8 cellular contexts compared by ENCODE assay signal in genomic region chr2:230762317-230762896, GRCh38. TPM values are rescaled to one million over a fixed set of nuclear protein-coding genes. Genes with fewer than 3 reads are reported as not detected.
A peak's percentile ranks its signal among the peaks of the same experiment; 100 is the strongest.
DNase-seq lines count a peak whose midpoint lies in the region; ATAC-seq, FAIRE-seq and TF ChIP-seq lines count a peak whose summit lies in the region.

No MANE protein-coding gene starts in this region.

- no peak for DNase-seq in activated CD4-positive, CD25-positive, alpha-beta regulatory T cell (lab: John Stamatoyannopoulos, UW)
- DNase-seq in OCI-LY7 (ENCODE audit: low spot score) (peak; percentile 53), GM12878 (ENCODE audit: low read depth, low spot score) (no peak), mucosa of descending colon (peak in 1 of 3 donors; percentile 45), GM19240 (ENCODE audit: insufficient read length, low spot score) (no peak), NCI-H2196 (lab: John Stamatoyannopoulos, UW; ENCODE audit: unreplicated experiment) (no peak)

- H3K36me3 ChIP-seq in OCI-LY7 (ENCODE audit: insufficient read depth, low read length) (peaks cover 64% of the 10 kb centered on the region), GM12878 (ENCODE audit: control insufficient read depth in 2 of 2, insufficient read depth in 2 of 2, low read length in 1 of 2) (peaks cover 10 to 21% of the 10 kb centered on the region in 2 experiments), mucosa of descending colon (ENCODE audit: low read depth) (no peaks in the 10 kb centered on the region)

- H3K4me3 ChIP-seq in OCI-LY7 (ENCODE audit: low read depth, low read length, poor library complexity, severe bottlenecking) (no peak overlapping the region), GM12878 (no peak overlapping the region), mucosa of descending colon (no peak overlapping the region)

- peaks cover 13% of the 10 kb centered on the region; the same call in 1 of the 2 replicates for H3K79me2 ChIP-seq in OCI-LY7 (ENCODE audit: insufficient read depth, low read depth, low read length)
- peaks cover 17% of the 10 kb centered on the region for H3K79me2 ChIP-seq in GM12878 (ENCODE audit: control insufficient read depth, insufficient read depth, low read length)

- SMC1A ChIA-PET in GM12878 (lab: Charles Lee; ENCODE audit: uncharacterized antibody, unreplicated experiment) = interaction anchor here (0.6 to 2.1 kb wide), 16 partner anchors 9 to 149 kb away, joined by 3 to 9 read pairs (median 4); no protein-coding TSS in a partner anchor

- RAD21 ChIA-PET in GM12878 (lab: Charles Lee; ENCODE audit: unreplicated experiment) = interaction anchor here (0.9 to 2.3 kb wide), 5 partner anchors 31 to 147 kb away, joined by 3 to 8 read pairs (median 5); no protein-coding TSS in a partner anchor

- H4K20me1 ChIP-seq in OCI-LY7 (ENCODE audit: insufficient read depth, low read length) = no peaks in the 10 kb centered on the region
- peaks cover 6% of the 10 kb centered on the region; the same call in 1 of the 2 replicates for H4K20me1 ChIP-seq in GM12878 (ENCODE audit: control insufficient read depth, insufficient read depth)

- H2AFZ ChIP-seq in OCI-LY7 (ENCODE audit: low read length) (no peak overlapping the region), GM12878 (ENCODE audit: control insufficient read depth, low read depth, low read length) (no peak overlapping the region)

- ATAC-seq in activated CD4-positive, CD25-positive, alpha-beta regulatory T cell treated with anti-CD3 and anti-CD28 coated beads, Interleukin-2, amount 50 U/mL, for 24 hours = peak; percentile 83 to 85
- peak; percentile 65 for ATAC-seq in HG02678 (IDR thresholded peaks at IDR 0.05; ENCODE audit: unreplicated experiment)
- peak; percentile 97 for ATAC-seq in GM12878
- peak; percentile 83 for ATAC-seq in mucosa of descending colon

- in situ Hi-C loops in GM12878 (cut with MboI) = no loop called here

- H3K27me3 ChIP-seq in GM12878 (replicated peaks in 1 of 2; ENCODE audit: control insufficient read depth in 2 of 2, insufficient read depth in 2 of 2, low read length in 1 of 2) = no peaks in the 10 kb centered on the region

- BruUV-seq in OCI-LY7 (replicated peaks; lab: Mats Ljungman, UMichigan) = no TSS peak
- TSS peak; percentile 13 for BruUV-seq in GM12878 (replicated peaks; lab: Mats Ljungman, UMichigan)

- TF ChIP-seq EP300 in GM12878 (IDR thresholded peaks at IDR 0.05; ENCODE audit: borderline replicate concordance in 1 of 2, control insufficient read depth in 1 of 2, low read depth in 2 of 2, low read length in 2 of 2) = no peak

- peak; percentile 50 for TF ChIP-seq RAD21 in GM12878 (IDR thresholded peaks at IDR 0.05; ENCODE audit: insufficient read depth, low read depth, low read length)

- TF ChIP-seq POLR2A in GM12878 (IDR thresholded peaks at IDR 0.05; ENCODE audit: low read depth, low read length) = no peak

- peak; percentile 79 for TF ChIP-seq CTCF in OCI-LY7 (conservative IDR thresholded peaks at IDR 0.05; ENCODE audit: low read length)
- TF ChIP-seq CTCF in GM12878 (IDR thresholded peaks at IDR 0.05 in 2 of 3, conservative IDR thresholded peaks at IDR 0.05 in 1 of 3; ENCODE audit: control insufficient read depth in 2 of 3, extremely low read depth in 1 of 3, insufficient read depth in 1 of 3, low read depth in 3 of 3, low read length in 3 of 3) = peak; percentile 55 to 75 (median 61)
- no peak for TF ChIP-seq CTCF in mucosa of descending colon (IDR thresholded peaks at IDR 0.05)

- H3K9me2 ChIP-seq in OCI-LY7 (ENCODE audit: insufficient read depth, low read length) = no peaks in the 10 kb centered on the region

- no peak overlapping the region for H3K9ac ChIP-seq in GM12878 (ENCODE audit: control insufficient read depth, insufficient read depth, low read length)

- no peak overlapping the region for H3K27ac ChIP-seq in OCI-LY7 (ENCODE audit: low read depth, low read length, poor library complexity, severe bottlenecking)
- H3K27ac ChIP-seq in GM12878 (ENCODE audit: control insufficient read depth, insufficient read depth) = no peak overlapping the region

- intact Hi-C loops in OCI-LY7 (cut with micrococcal nuclease; ENCODE audit: unreplicated experiment) (no loop called here), GM12878 (cut with micrococcal nuclease; ENCODE audit: unreplicated experiment) (no loop called here), mucosa of descending colon (cut with DNase I, micrococcal nuclease) (no loop called here)

- no peak overlapping the region for H3K4me2 ChIP-seq in OCI-LY7 (ENCODE audit: low read length)
- H3K4me2 ChIP-seq in GM12878 (ENCODE audit: control insufficient read depth, insufficient read depth) = no peak overlapping the region

- H3K9me3 ChIP-seq in OCI-LY7 (ENCODE audit: low read length) (no peaks in the 10 kb centered on the region), GM12878 (replicated peaks; ENCODE audit: control insufficient read depth, insufficient read depth, low read length) (no peaks in the 10 kb centered on the region), mucosa of descending colon (no peaks in the 10 kb centered on the region)

- FAIRE-seq in GM12878 (lab: Jason Lieb, UNC) = no peak

- 73% methylated on average over 4 of the region's 4 CpGs for WGBS in GM12878 (ENCODE audit: insufficient coverage, insufficient replicate concordance, low lambda C conversion rate, missing lambda C conversion rate)

- H3K4me1 ChIP-seq in OCI-LY7 (ENCODE audit: insufficient read depth, low read length, poor library complexity, severe bottlenecking) (no peaks in the 10 kb centered on the region), GM12878 (ENCODE audit: control insufficient read depth, insufficient read depth, low read length) (peaks cover 14% of the 10 kb centered on the region), mucosa of descending colon (ENCODE audit: low read depth) (peaks cover 1% of the 10 kb centered on the region)

- CTCF ChIA-PET in OCI-LY7 (lab: Charles Lee; ENCODE audit: unreplicated experiment) = no interaction called here
- CTCF ChIA-PET in GM12878 (lab: Yijun Ruan, JAX) = interaction anchor here (0.8 to 4.1 kb wide), 25 partner anchors 12 to 754 kb away, joined by 3 to 24 read pairs (median 4); partner anchors contain the start of gene SP140

- POLR2A ChIA-PET in OCI-LY7 (lab: Charles Lee) (interaction anchor here (0.9 kb wide), 3 partner anchors 13 to 48 kb away, joined by 3 to 6 read pairs (median 3); no protein-coding TSS in a partner anchor), GM12878 (lab: Charles Lee) (interaction anchor here (0.6 to 2.2 kb wide), 5 partner anchors 11 to 290 kb away, joined by 3 to 9 read pairs (median 3); no protein-coding TSS in a partner anchor)

TF ChIP-seq in GM12878, 131 proteins besides CTCF, POLR2A, EP300 and RAD21:
- TF ChIP-seq SMC3 (IDR thresholded peaks at IDR 0.05; ENCODE audit: borderline replicate concordance, low read length) (peak; percentile 26; the same call in 1 of the 2 replicates), NR2C1 (IDR thresholded peaks at IDR 0.05) (no peak), IRF4 (IDR thresholded peaks at IDR 0.05; ENCODE audit: low read depth, low read length) (no peak), YY1 (IDR thresholded peaks at IDR 0.05; ENCODE audit: low read depth, low read length) (peak; percentile 55), ATF3 (IDR thresholded peaks at IDR 0.05; ENCODE audit: borderline replicate concordance, extremely low read depth, low read depth, low read length) (no peak), DPF2 (IDR thresholded peaks at IDR 0.05) (no peak)
TF ChIP-seq in GM12878: peak in this region for 2.

RNA-seq across cellular contexts. Expression of gene CAB39, which starts 49.8 kb away (rescaled TPM):
- total RNA-seq in OCI-LY7 (2014; rRNA removed; shearing (Covaris generic)) = 31.5 and 39.3 TPM in 2 replicates
- total RNA-seq in OCI-LY7 (2022) (53.4 and 53.8 TPM in 2 replicates), GM12878 (2014; rRNA removed) (65.0 and 66.7 TPM in 2 replicates), GM12878 (2014; rRNA removed; fragmentation: Illumina TruSeq; extraction: Trizol) (88.0 and 90.4 TPM in 2 replicates), GM12878 (2021) (76.0 and 78.6 TPM in 2 replicates), mucosa of descending colon (100 to 1,000 TPM; 112 to 155 (median 115) TPM)
- 112 and 114 TPM in 2 replicates for total RNA-seq in GM12878 (2013; cell fraction: nucleolus; rRNA removed)
- 28.1 TPM for polyA plus RNA-seq in GM12878 (2011; ENCODE audit: low read depth)
- polyA plus RNA-seq in GM12878 (2011; rRNA removed) (129 and 157 TPM in 2 replicates), GM12878 (2014; fragmentation: Illumina TruSeq; extraction: Trizol) (86.0 and 90.8 TPM in 2 replicates), GM12878 (2014; fragmentation: Nextera tagmentation; extraction: Ambion mirVana) (10 to 100 TPM; 37.2 to 42.8 TPM), GM12878 (2014; rRNA removed) (54.8 and 59.9 TPM in 2 replicates), GM12878 (2016; fragmentation: Nextera tagmentation; extraction: Ambion mirVana) (10 to 100 TPM; 13.3 to 60.8 TPM)
- polyA plus RNA-seq in GM12878 (2011; cell fraction: cytosol; rRNA removed) = 49.4 and 63.1 TPM in 2 replicates
- polyA plus RNA-seq in GM12878 (2011; cell fraction: nucleus; rRNA removed) = 53.4 and 55.1 TPM in 2 replicates
- polyA plus RNA-seq in GM12878 (2012) = 36.8 and 45.6 TPM in 2 replicates
- 119 and 163 TPM in 2 replicates for polyA minus RNA-seq in GM12878 (2011; rRNA and poly(A)+ RNA removed)
- 63.6 and 69.4 TPM in 2 replicates for polyA minus RNA-seq in GM12878 (2011; cell fraction: cytosol; rRNA and poly(A)+ RNA removed)
- 36.1 and 66.9 TPM in 2 replicates for polyA minus RNA-seq in GM12878 (2011; cell fraction: nucleus; rRNA and poly(A)+ RNA removed)
